ENCODE assay signal across 8 cellular contexts in the genomic region with DNA sequence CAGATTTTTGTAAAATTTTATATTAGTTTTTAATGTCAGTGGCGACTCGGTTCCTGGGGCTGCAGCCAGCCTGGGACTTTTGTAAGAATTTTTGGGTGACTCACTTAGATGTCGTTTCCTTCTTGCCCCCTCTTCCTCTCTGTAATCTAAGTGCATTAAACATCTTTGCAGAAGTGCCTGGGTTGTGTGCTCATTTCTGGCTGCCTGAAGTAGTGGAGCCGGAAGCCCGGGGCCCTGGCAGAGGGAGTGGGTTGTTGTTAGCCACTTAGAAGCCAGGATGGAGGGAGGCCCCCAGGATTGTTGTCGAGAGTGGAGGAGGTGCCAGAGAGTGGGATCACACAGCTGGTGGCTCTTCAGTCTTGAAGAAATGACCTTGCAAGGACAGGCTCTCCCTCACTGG. TPM values are rescaled to one million over a fixed set of nuclear protein-coding genes. Genes with fewer than 3 reads are reported as not detected.
DNase-seq lines count a peak whose midpoint lies in the region; ATAC-seq and TF ChIP-seq lines count a peak whose summit lies in the region.

No MANE protein-coding gene starts in this region.

- peak overlapping the region; percentile 32 for H3K4me3 Mint-ChIP-seq in T-helper 2 cell treated with Interferon-gamma antibody and Interleukin-4, amounts not matched to agents 5 μg/mL and 100 μg/mL, for 36 hours

- H3K9me3 ChIP-seq in esophagus muscularis mucosa, result no peaks in the 10 kb centered on the region
- H3K9me3 ChIP-seq in psoas muscle, result no peaks in the 10 kb centered on the region

- 8% methylated on average over 6 of the region's 6 CpGs for WGBS in esophagus muscularis mucosa
- 5 to 18% (median 14%) methylated on average over 6 of the region's 6 CpGs for WGBS in psoas muscle, 3 donors

- no peaks in the 10 kb centered on the region for H3K27me3 Mint-ChIP-seq in T-helper 2 cell treated with Interferon-gamma antibody and Interleukin-4, amounts not matched to agents 5 μg/mL and 100 μg/mL, for 36 hours (ENCODE audit: low read depth)

- DNase-seq in EH (ENCODE audit: low read depth) (peak; percentile 88), esophagus muscularis mucosa (ENCODE audit: extremely low spot score) (no peak), psoas muscle (peak; percentile 55 to 59)
- DNase-seq in T-helper 2 cell treated with Interferon-gamma antibody and Interleukin-4, amounts not matched to agents 5 μg/mL and 100 μg/mL, for 36 hours (ENCODE audit: low spot score), result peak; percentile 41

- H3K4me3 ChIP-seq in esophagus muscularis mucosa (no peak overlapping the region), psoas muscle (peak overlapping the region; percentile 18)

- TF ChIP-seq POLR2A in esophagus muscularis mucosa (IDR thresholded peaks at IDR 0.05; ENCODE audit: low read depth), result no peak

- H3K36me3 Mint-ChIP-seq in T-helper 2 cell treated with Interferon-gamma antibody and Interleukin-4, amounts not matched to agents 5 μg/mL and 100 μg/mL, for 36 hours (ENCODE audit: low read depth), result peaks cover 4% of the 10 kb centered on the region

- ATAC-seq in psoas muscle (peak in 3 of 4 donors; percentile 14 to 31 (median 22)), HG03135 (IDR thresholded peaks at IDR 0.05; ENCODE audit: unreplicated experiment) (no peak), HG03565 (IDR thresholded peaks at IDR 0.05; ENCODE audit: unreplicated experiment) (no peak), GM19395 (IDR thresholded peaks at IDR 0.05; ENCODE audit: unreplicated experiment) (no peak), GM21737 (IDR thresholded peaks at IDR 0.05; ENCODE audit: unreplicated experiment) (no peak)

- intact Hi-C loops in esophagus muscularis mucosa (cut with DNase I), result no loop called here
- intact Hi-C loops in psoas muscle (cut with DNase I), result no loop called here

- H3K27ac Mint-ChIP-seq in T-helper 2 cell treated with Interferon-gamma antibody and Interleukin-4, amounts not matched to agents 5 μg/mL and 100 μg/mL, for 36 hours, result peak overlapping the region; percentile 75

- H3K4me1 Mint-ChIP-seq in T-helper 2 cell treated with Interferon-gamma antibody and Interleukin-4, amounts not matched to agents 5 μg/mL and 100 μg/mL, for 36 hours (ENCODE audit: low read depth), result peaks cover 40% of the 10 kb centered on the region

- TF ChIP-seq CTCF in esophagus muscularis mucosa (IDR thresholded peaks at IDR 0.05) (no peak), psoas muscle (IDR thresholded peaks at IDR 0.05) (no peak)

- H3K36me3 ChIP-seq in esophagus muscularis mucosa (peaks cover 0 to 17% (median 13%) of the 10 kb centered on the region in 4 donors), psoas muscle (ENCODE audit: insufficient read depth in 1 of 2, low read depth in 1 of 2) (no peaks in the 10 kb centered on the region)

- no peaks in the 10 kb centered on the region for H3K27me3 ChIP-seq in esophagus muscularis mucosa
- no peaks in the 10 kb centered on the region for H3K27me3 ChIP-seq in psoas muscle (ENCODE audit: insufficient read depth in 3 of 3, low read length in 2 of 3)

- H3K9me3 Mint-ChIP-seq in T-helper 2 cell treated with Interferon-gamma antibody and Interleukin-4, amounts not matched to agents 5 μg/mL and 100 μg/mL, for 36 hours, result no peaks in the 10 kb centered on the region

- no peak for TF ChIP-seq EP300 in esophagus muscularis mucosa (IDR thresholded peaks at IDR 0.05)

- H3K4me1 ChIP-seq in esophagus muscularis mucosa, result peaks cover 33 to 65% (median 51%) of the 10 kb centered on the region in 4 donors
- H3K4me1 ChIP-seq in psoas muscle, result peaks cover 42% of the 10 kb centered on the region

- H3K27ac ChIP-seq in esophagus muscularis mucosa (replicated peaks in 1 of 4) (peak overlapping the region; percentile 31 to 69 (median 45)), psoas muscle (peak overlapping the region; percentile 85)

RNA-seq across cellular contexts. Expression of a gene that starts 11.0 kb away (rescaled TPM):
- total RNA-seq in esophagus muscularis mucosa (100 to 1,000 TPM; 103 to 170 (median 159) TPM), psoas muscle (100 to 1,000 TPM in 3 of 4 donors, 10 to 100 TPM in 1; 97.2 to 166 (median 111) TPM)
- 10 to 100 TPM; 57.6 to 72.4 (median 72.3) TPM for polyA plus RNA-seq in psoas muscle

Comparison
In these comparisons a context has a peak if more than half of its experiments do, and no peak if none do; other contexts are left out.
1. ATAC-seq: peak in psoas muscle (3 of 4); none in HG03135 (single experiment), HG03565 (single experiment), GM19395 (single experiment) and GM21737 (single experiment).